In genomic region chr14:90674716-90675115, GRCh38 we compare ENCODE assay signal across 21 cellular contexts.
DNase-seq lines count a peak whose midpoint lies in the region; ATAC-seq and TF ChIP-seq lines count a peak whose summit lies in the region.
"Had no signal": no experiment of that assay in that cellular context is flagged by ENCODE, and none has a peak within 500 bp of the region (broad histone marks: within the 10 kb centered on the region; RNA-seq: fewer than 3 reads in every experiment).

No MANE protein-coding gene starts in this region.

- H3K79me2 ChIP-seq in SK-N-SH (ENCODE audit: insufficient read depth), result no peaks in the 10 kb centered on the region

- intact Hi-C loops in adrenal gland (cut with DNase I) (no loop called here), posterior cingulate gyrus (cut with DNase I) (no loop called here)

- H3K4me1 Mint-ChIP-seq in glutamatergic neuron (ENCODE audit: low read depth, unreplicated experiment), result peaks cover 9% of the 10 kb centered on the region

- H3K4me3 ChIP-seq in SK-N-SH (ENCODE audit: low read depth in 2 of 2, low read length in 1 of 2), result no peak overlapping the region
- no peak overlapping the region for H3K4me3 ChIP-seq in adrenal gland
- no peak overlapping the region for H3K4me3 ChIP-seq in stomach smooth muscle (ENCODE audit: low read length in 2 of 2)
- H3K4me3 ChIP-seq: cardiac muscle cell, upper lobe of left lung had no signal

- H3K9me2 ChIP-seq in SK-N-SH, result no peaks in the 10 kb centered on the region

- TF ChIP-seq EP300 in SK-N-SH (IDR thresholded peaks at IDR 0.05; ENCODE audit: borderline replicate concordance in 1 of 2, low read depth in 1 of 2, low read length in 1 of 2), result no peak

- H3K9ac ChIP-seq in SK-N-SH (no peak overlapping the region; the same call in 1 of the 2 replicates), stomach smooth muscle (ENCODE audit: low read length in 2 of 2) (no peak overlapping the region)
- H3K9ac ChIP-seq: KMS-11 had no signal

- no peak for TF ChIP-seq RAD21 in SK-N-SH (IDR thresholded peaks at IDR 0.05; ENCODE audit: low read length)

- H3K4me2 ChIP-seq in SK-N-SH, result peak overlapping the region; percentile 72
- H3K4me2 ChIP-seq: KMS-11 had no signal

- TF ChIP-seq POLR2A in adrenal gland (IDR thresholded peaks at IDR 0.05), result no peak

- peaks cover 31% of the 10 kb centered on the region for H3F3A ChIP-seq in SK-N-SH (replicated peaks; ENCODE audit: insufficient read depth)

- no peaks in the 10 kb centered on the region for H3K27me3 ChIP-seq in SK-N-SH (ENCODE audit: insufficient read depth)
- no peaks in the 10 kb centered on the region for H3K27me3 ChIP-seq in adrenal gland
- H3K27me3 ChIP-seq in stomach smooth muscle (ENCODE audit: control insufficient read depth in 1 of 2, insufficient read depth in 2 of 2, low read length in 2 of 2), result no peaks in the 10 kb centered on the region
- H3K27me3 ChIP-seq: cardiac muscle cell, upper lobe of left lung had no signal

- no peak for TF ChIP-seq CTCF in SK-N-SH (IDR thresholded peaks at IDR 0.05)
- no peak for TF ChIP-seq CTCF in adrenal gland (IDR thresholded peaks at IDR 0.05)
- TF ChIP-seq CTCF in glutamatergic neuron (IDR thresholded peaks at IDR 0.05; ENCODE audit: partially characterized antibody, unreplicated experiment), result no peak

- peaks cover 4% of the 10 kb centered on the region for H3K9me3 Mint-ChIP-seq in glutamatergic neuron (ENCODE audit: unreplicated experiment)

- H4K20me1 ChIP-seq in SK-N-SH (ENCODE audit: insufficient read depth), result no peaks in the 10 kb centered on the region

- no peak for ATAC-seq in SK-N-SH treated with all-trans-retinoic acid at 6 μM for 48 hours
- ATAC-seq: Panc1 had no signal

- POLR2A ChIA-PET in SK-N-SH (lab: Yijun Ruan, JAX), result no interaction called here

- peaks cover 31 to 39% of the 10 kb centered on the region in 2 experiments for H3K4me1 ChIP-seq in SK-N-SH (ENCODE audit: control insufficient read depth in 1 of 2, insufficient read depth in 2 of 2, low read depth in 1 of 2, low read length in 1 of 2)
- peaks cover 3 to 31% of the 10 kb centered on the region in 2 donors for H3K4me1 ChIP-seq in adrenal gland (replicated peaks in 1 of 2)
- peaks cover 32% of the 10 kb centered on the region for H3K4me1 ChIP-seq in stomach smooth muscle (ENCODE audit: control insufficient read depth, insufficient read depth, low read length)

- H3K27me3 Mint-ChIP-seq in glutamatergic neuron (ENCODE audit: unreplicated experiment), result peaks cover 2% of the 10 kb centered on the region
- H3K27me3 Mint-ChIP-seq: activated T-cell treated with anti-CD3 and anti-CD28 coated beads, Interleukin-2, amount 50 U/mL, for 24 hours; naive B cell had no signal

- H3K4me3 Mint-ChIP-seq in glutamatergic neuron (ENCODE audit: unreplicated experiment), result no peak overlapping the region
- H3K4me3 Mint-ChIP-seq: activated T-cell treated with anti-CD3 and anti-CD28 coated beads, Interleukin-2, amount 50 U/mL, for 24 hours; H9 had no signal

- DNase-seq in SK-N-SH (no peak), adrenal gland (no peak), glutamatergic neuron (no peak), MV-4-11 (lab: John Stamatoyannopoulos, UW) (no peak), posterior cingulate gyrus (no peak), RKO (ENCODE audit: low spot score) (no peak)
- DNase-seq: activated naive CD4-positive, alpha-beta T cell; activated T-cell treated with anti-CD3 and anti-CD28 coated beads, Interleukin-2, amount 50 U/mL, for 24 hours; dermis blood vessel endothelial cell; DMS79; H9; naive B cell; NCI-H1436 treated with DMSO at 0.1 percent for 48 hours; NCI-H526; stimulated activated naive CD4-positive, alpha-beta T cell treated with Interleukin-2 at 50 U/mL for 16 hours had no signal

- H3K27ac ChIP-seq in SK-N-SH (ENCODE audit: low read depth in 2 of 2, low read length in 1 of 2) (peak overlapping the region; percentile 93 to 97), adrenal gland (peak overlapping the region in 4 of 5 donors; percentile 7 to 94 (median 46)), stomach smooth muscle (ENCODE audit: low read length) (peak overlapping the region; percentile 89)
- H3K27ac ChIP-seq: cardiac muscle cell, KMS-11 had no signal

- H3K27ac Mint-ChIP-seq in glutamatergic neuron (ENCODE audit: unreplicated experiment), result peak overlapping the region; percentile 70
- H3K27ac Mint-ChIP-seq: activated T-cell treated with anti-CD3 and anti-CD28 coated beads, Interleukin-2, amount 50 U/mL, for 24 hours; H9 had no signal

- H2AFZ ChIP-seq in SK-N-SH (ENCODE audit: low read depth), result no peak overlapping the region

- 78% methylated on average over 5 of the region's 5 CpGs for WGBS in SK-N-SH (ENCODE audit: low lambda C conversion rate)
- 81 to 95% (median 88%) methylated on average over 5 of the region's 5 CpGs for WGBS in adrenal gland, 4 donors

- CTCF ChIA-PET in SK-N-SH (lab: Yijun Ruan, JAX), result interaction anchor here (0.8 to 2.0 kb wide), 6 partner anchors 12 to 265 kb away, joined by 3 to 6 read pairs (median 3); no protein-coding TSS in a partner anchor

- peaks cover 10 to 19% of the 10 kb centered on the region in 2 experiments for H3K36me3 ChIP-seq in SK-N-SH (replicated peaks in 1 of 2; ENCODE audit: control insufficient read depth in 1 of 2, insufficient read depth in 2 of 2, low read length in 1 of 2)
- H3K36me3 ChIP-seq in adrenal gland (replicated peaks in 1 of 2), result no peaks in the 10 kb centered on the region
- H3K36me3 ChIP-seq in stomach smooth muscle (ENCODE audit: control insufficient read depth in 2 of 2, insufficient read depth in 2 of 2, low read length in 2 of 2), result peaks cover 0 to 7% of the 10 kb centered on the region in 2 donors

- no peaks in the 10 kb centered on the region for H3K9me3 ChIP-seq in SK-N-SH
- H3K9me3 ChIP-seq in adrenal gland (replicated peaks in 1 of 3), result no peaks in the 10 kb centered on the region
- H3K9me3 ChIP-seq in stomach smooth muscle (ENCODE audit: control insufficient read depth in 2 of 2, low read length in 2 of 2), result no peaks in the 10 kb centered on the region
- H3K9me3 ChIP-seq: upper lobe of left lung had no signal

- H3K36me3 Mint-ChIP-seq in glutamatergic neuron (ENCODE audit: unreplicated experiment), result peaks cover 12% of the 10 kb centered on the region
- H3K36me3 Mint-ChIP-seq: naive B cell had no signal

TF ChIP-seq in SK-N-SH, 30 proteins besides CTCF, POLR2A, EP300 and RAD21 (continues in another document):
- TF ChIP-seq MEF2A (IDR thresholded peaks at IDR 0.05; ENCODE audit: borderline replicate concordance, low read depth) (no peak), USF1 (IDR thresholded peaks at IDR 0.05; ENCODE audit: borderline replicate concordance, low read depth) (no peak), JUND (IDR thresholded peaks at IDR 0.05) (no peak), PBX3 (IDR thresholded peaks at IDR 0.05) (no peak)

TF ChIP-seq in SK-N-SH treated with all-trans-retinoic acid at 6 μM for 48 hours, 23 proteins besides CTCF, POLR2A, EP300 and RAD21:
- TF ChIP-seq PATZ1 (CRISPR knock-in tag; IDR thresholded peaks at IDR 0.05; ENCODE audit: borderline replicate concordance) (no peak), ISL1 (CRISPR knock-in tag; IDR thresholded peaks at IDR 0.05) (no peak)
